In genomic region chr14:100419856-100420255, GRCh38 we compare ENCODE assay signal across 16 cellular contexts. TPM values are rescaled to one million over a fixed set of nuclear protein-coding genes. Genes with fewer than 3 reads are reported as not detected.
DNase-seq lines count a peak whose midpoint lies in the region; ATAC-seq and TF ChIP-seq lines count a peak whose summit lies in the region.
"Had no signal": no experiment of that assay in that cellular context is flagged by ENCODE, and none has a peak within 500 bp of the region (broad histone marks: within the 10 kb centered on the region; RNA-seq: fewer than 3 reads in every experiment).

No MANE protein-coding gene starts in this region.

- no peaks in the 10 kb centered on the region for H3K9me3 ChIP-seq in Peyer's patch
- no peaks in the 10 kb centered on the region for H3K9me3 ChIP-seq in sigmoid colon
- H3K9me3 ChIP-seq: MG63 had no signal

- H3K27ac Mint-ChIP-seq in activated T-helper 2 cell treated with anti-CD3 and anti-CD28 coated beads, Interferon-gamma antibody, Interleukin-2, Interleukin-4, amounts not matched to agents 10 μg/mL and 5 μg/mL and 100 μg/mL, durations not matched to agents 14 hours and 24 hours and 36 hours = no peak overlapping the region
- H3K27ac Mint-ChIP-seq: activated CD8-positive, alpha-beta T cell treated with anti-CD3 and anti-CD28 coated beads for 36 hours; activated T-helper 17 cell treated with anti-CD3 and anti-CD28 coated beads, Interleukin-2, amount 50 U/mL, for 72 hours had no signal

- H3K9me3 Mint-ChIP-seq in activated T-helper 2 cell treated with anti-CD3 and anti-CD28 coated beads, Interferon-gamma antibody, Interleukin-2, Interleukin-4, amounts not matched to agents 10 μg/mL and 5 μg/mL and 100 μg/mL, durations not matched to agents 14 hours and 24 hours and 36 hours = no peaks in the 10 kb centered on the region
- H3K9me3 Mint-ChIP-seq: activated CD8-positive, alpha-beta T cell treated with anti-CD3 and anti-CD28 coated beads for 36 hours; activated T-helper 17 cell treated with anti-CD3 and anti-CD28 coated beads, Interleukin-2, amount 50 U/mL, for 72 hours had no signal

- no peak for TF ChIP-seq EP300 in sigmoid colon (IDR thresholded peaks at IDR 0.05)

- WGBS in sigmoid colon, 2 donors = 83 to 92% methylated on average over 4 of the region's 4 CpGs

- no peaks in the 10 kb centered on the region for H3K27me3 Mint-ChIP-seq in activated T-helper 2 cell treated with anti-CD3 and anti-CD28 coated beads, Interferon-gamma antibody, Interleukin-2, Interleukin-4, amounts not matched to agents 10 μg/mL and 5 μg/mL and 100 μg/mL, durations not matched to agents 14 hours and 24 hours and 36 hours (ENCODE audit: low read depth)
- H3K27me3 Mint-ChIP-seq: activated CD8-positive, alpha-beta T cell treated with anti-CD3 and anti-CD28 coated beads for 36 hours; activated T-helper 17 cell treated with anti-CD3 and anti-CD28 coated beads, Interleukin-2, amount 50 U/mL, for 72 hours; CD8-positive, alpha-beta memory T cell; naive B cell had no signal

- no peak overlapping the region for H3K27ac ChIP-seq in Peyer's patch
- H3K27ac ChIP-seq in sigmoid colon = no peak overlapping the region

- TF ChIP-seq POLR2A in Peyer's patch (IDR thresholded peaks at IDR 0.05) (no peak), sigmoid colon (IDR thresholded peaks at IDR 0.05) (no peak)

- H3K4me3 Mint-ChIP-seq in activated T-helper 2 cell treated with anti-CD3 and anti-CD28 coated beads, Interferon-gamma antibody, Interleukin-2, Interleukin-4, amounts not matched to agents 10 μg/mL and 5 μg/mL and 100 μg/mL, durations not matched to agents 14 hours and 24 hours and 36 hours (ENCODE audit: low read depth) = no peak overlapping the region
- H3K4me3 Mint-ChIP-seq: activated CD8-positive, alpha-beta T cell treated with anti-CD3 and anti-CD28 coated beads for 36 hours; activated T-helper 17 cell treated with anti-CD3 and anti-CD28 coated beads, Interleukin-2, amount 50 U/mL, for 72 hours; CD8-positive, alpha-beta memory T cell; naive B cell had no signal

- H3K36me3 ChIP-seq in Peyer's patch (no peaks in the 10 kb centered on the region), sigmoid colon (no peaks in the 10 kb centered on the region)
- H3K36me3 ChIP-seq: MG63 had no signal

- H3K4me3 ChIP-seq in Peyer's patch (no peak overlapping the region), epithelial cell of proximal tubule (ENCODE audit: low read depth, low read length) (no peak overlapping the region), sigmoid colon (no peak overlapping the region)
- H3K4me3 ChIP-seq: MG63 had no signal

- peaks cover 2% of the 10 kb centered on the region for H3K4me1 Mint-ChIP-seq in activated T-helper 2 cell treated with anti-CD3 and anti-CD28 coated beads, Interferon-gamma antibody, Interleukin-2, Interleukin-4, amounts not matched to agents 10 μg/mL and 5 μg/mL and 100 μg/mL, durations not matched to agents 14 hours and 24 hours and 36 hours (ENCODE audit: low read depth)

- H3K27me3 ChIP-seq in Peyer's patch (no peaks in the 10 kb centered on the region), sigmoid colon (no peaks in the 10 kb centered on the region)
- H3K27me3 ChIP-seq: MG63 had no signal

- intact Hi-C loops in sigmoid colon (cut with DNase I) = no loop called here
- intact Hi-C loops in activated T-helper 2 cell treated with anti-CD3 and anti-CD28 coated beads, Interferon-gamma antibody, Interleukin-2, Interleukin-4, amounts not matched to agents 10 μg/mL and 5 μg/mL and 100 μg/mL, durations not matched to agents 14 hours and 24 hours and 36 hours (cut with micrococcal nuclease) = no loop called here

- H3K36me3 Mint-ChIP-seq in activated T-helper 2 cell treated with anti-CD3 and anti-CD28 coated beads, Interferon-gamma antibody, Interleukin-2, Interleukin-4, amounts not matched to agents 10 μg/mL and 5 μg/mL and 100 μg/mL, durations not matched to agents 14 hours and 24 hours and 36 hours (ENCODE audit: low read depth) = no peaks in the 10 kb centered on the region

- TF ChIP-seq CTCF in Peyer's patch (IDR thresholded peaks at IDR 0.05) (no peak), epithelial cell of proximal tubule (conservative IDR thresholded peaks at IDR 0.05; ENCODE audit: low read depth, low read length) (peak; percentile 14), sigmoid colon (IDR thresholded peaks at IDR 0.05) (no peak)

- DNase-seq in NCI-H146 (lab: John Stamatoyannopoulos, UW) (peak; percentile 25), NCI-H146 treated with DMSO at 0.1 percent for 48 hours (lab: John Stamatoyannopoulos, UW; ENCODE audit: unreplicated experiment) (no peak), Peyer's patch (peak in 2 of 3 donors; percentile 26 to 35), epithelial cell of proximal tubule (ENCODE audit: low read depth) (no peak), sigmoid colon (peak; percentile 20), NCI-H1105 treated with DMSO at 0.1 percent for 48 hours (lab: John Stamatoyannopoulos, UW) (no peak)
- no peak for DNase-seq in activated T-helper 2 cell treated with anti-CD3 and anti-CD28 coated beads, Interferon-gamma antibody, Interleukin-2, Interleukin-4, amounts not matched to agents 10 μg/mL and 5 μg/mL and 100 μg/mL, durations not matched to agents 14 hours and 24 hours and 36 hours (ENCODE audit: low spot score)
- DNase-seq: activated CD8-positive, alpha-beta T cell treated with anti-CD3 and anti-CD28 coated beads for 36 hours; CD8-positive, alpha-beta memory T cell; GDM1; left ventricle myocardium superior; MG63; naive B cell; SIG-M5 had no signal

- no peak for ATAC-seq in HG03025 (IDR thresholded peaks at IDR 0.05; ENCODE audit: low FRiP score, unreplicated experiment)
- ATAC-seq: activated CD8-positive, alpha-beta T cell treated with anti-CD3 and anti-CD28 coated beads for 36 hours; activated T-helper 17 cell treated with anti-CD3 and anti-CD28 coated beads, Interleukin-2, amount 50 U/mL, for 72 hours; left ventricle myocardium superior had no signal

- peaks cover 0 to 11% (median 0%) of the 10 kb centered on the region in 4 donors for H3K4me1 ChIP-seq in Peyer's patch
- no peaks in the 10 kb centered on the region for H3K4me1 ChIP-seq in sigmoid colon

RNA-seq across cellular contexts. Expression of gene WDR25, which starts 43.6 kb away (rescaled TPM):
- total RNA-seq in Peyer's patch (10 to 100 TPM in 2 of 4 donors, 1 to 10 TPM in 2; 1.7 to 11.7 (median 10.3) TPM), epithelial cell of proximal tubule (12.9 and 13.0 TPM in 2 replicates), sigmoid colon (10 to 100 TPM in 3 of 4 donors, 1 to 10 TPM in 1; 8.7 to 21.0 (median 11.5) TPM)
- polyA plus RNA-seq in sigmoid colon = 1 to 10 TPM; 6.9 to 9.6 (median 7.3) TPM
- 6.9 and 7.3 TPM in 2 replicates for total RNA-seq in activated T-helper 2 cell treated with anti-CD3 and anti-CD28 coated beads, Interferon-gamma antibody, Interleukin-2, Interleukin-4, amounts not matched to agents 10 μg/mL and 5 μg/mL and 100 μg/mL, durations not matched to agents 14 hours and 24 hours and 36 hours

Comparison
In these comparisons a context has a peak if more than half of its experiments do, and no peak if none do; other contexts are left out.
1. DNase-seq: peak in NCI-H146 (single experiment), Peyer's patch (2 of 3) and sigmoid colon (single experiment); none in NCI-H146 treated with DMSO at 0.1 percent for 48 hours (single experiment), epithelial cell of proximal tubule (single experiment), activated T-helper 2 cell treated with anti-CD3 and anti-CD28 coated beads, Interferon-gamma antibody, Interleukin-2, Interleukin-4, amounts not matched to agents 10 μg/mL and 5 μg/mL and 100 μg/mL, durations not matched to agents 14 hours and 24 hours and 36 hours (single experiment) and NCI-H1105 treated with DMSO at 0.1 percent for 48 hours (single experiment).